In the genomic region with DNA sequence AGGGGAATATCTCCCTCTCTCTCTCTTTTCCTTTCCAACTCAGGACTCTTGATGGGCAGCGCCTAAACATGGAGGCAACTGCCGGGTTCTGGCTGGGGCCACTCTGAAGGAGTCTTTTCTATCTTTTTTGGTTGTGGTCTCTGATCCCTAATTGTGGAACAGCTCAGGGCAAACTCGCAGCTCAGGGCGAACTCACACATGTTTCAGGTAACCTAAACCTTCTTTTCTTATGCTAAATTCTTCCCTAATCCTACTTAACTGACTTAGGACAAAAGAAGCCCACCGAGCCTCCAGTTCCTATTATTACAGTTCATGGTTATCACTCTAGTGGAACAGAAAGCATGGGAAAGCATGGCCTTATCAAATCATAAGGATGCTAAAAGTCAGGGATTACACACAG, we compare ENCODE assay signal across 1 cellular context.
TF ChIP-seq lines count a peak whose summit lies in the region.

No MANE protein-coding gene starts in this region.

TF ChIP-seq in H1, 55 proteins besides CTCF, POLR2A, EP300 and RAD21:
- TF ChIP-seq GABPA (IDR thresholded peaks at IDR 0.05; ENCODE audit: borderline replicate concordance, insufficient read depth, low read length): no peak
- TF ChIP-seq HDAC6 (IDR thresholded peaks at IDR 0.05; ENCODE audit: low read depth, low read length): no peak
- TF ChIP-seq RXRA (IDR thresholded peaks at IDR 0.05; ENCODE audit: insufficient read depth, low read depth, low read length): no peak
- TF ChIP-seq SIRT6 (IDR thresholded peaks at IDR 0.05; ENCODE audit: low read length): no peak
- TF ChIP-seq CHD2 (IDR thresholded peaks at IDR 0.05; ENCODE audit: low read length): no peak
- TF ChIP-seq SP2 (IDR thresholded peaks at IDR 0.05; ENCODE audit: low read length): no peak
- no peak for TF ChIP-seq NRF1 (IDR thresholded peaks at IDR 0.05; ENCODE audit: low read depth, low read length)
- TF ChIP-seq BRCA1 (IDR thresholded peaks at IDR 0.05; ENCODE audit: low read depth, low read length): no peak
- no peak for TF ChIP-seq POU5F1 (IDR thresholded peaks at IDR 0.05; ENCODE audit: low read depth, low read length)
- no peak for TF ChIP-seq ASH2L (IDR thresholded peaks at IDR 0.05; ENCODE audit: low read length)
- TF ChIP-seq KDM1A (IDR thresholded peaks at IDR 0.05; ENCODE audit: borderline replicate concordance, low read length): no peak
- TF ChIP-seq CEBPB (IDR thresholded peaks at IDR 0.05; ENCODE audit: low read depth, low read length): no peak
- no peak for TF ChIP-seq CBX8 (IDR thresholded peaks at IDR 0.05; ENCODE audit: borderline replicate concordance, low read depth, low read length)
- TF ChIP-seq HDAC2 (IDR thresholded peaks at IDR 0.05; ENCODE audit: borderline replicate concordance in 1 of 2, low read depth in 2 of 2, low read length in 2 of 2): no peak
- TF ChIP-seq SP4 (IDR thresholded peaks at IDR 0.05; ENCODE audit: low read length): no peak
- TF ChIP-seq, protein P1, sequence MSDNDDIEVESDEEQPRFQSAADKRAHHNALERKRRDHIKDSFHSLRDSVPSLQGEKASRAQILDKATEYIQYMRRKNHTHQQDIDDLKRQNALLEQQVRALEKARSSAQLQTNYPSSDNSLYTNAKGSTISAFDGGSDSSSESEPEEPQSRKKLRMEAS (IDR thresholded peaks at IDR 0.05): no peak
- TF ChIP-seq MAFK (IDR thresholded peaks at IDR 0.05; ENCODE audit: low read depth, low read length): no peak
- no peak for TF ChIP-seq POLR2AphosphoS5 (IDR thresholded peaks at IDR 0.05; ENCODE audit: low read depth, low read length)
- TF ChIP-seq, protein P2, sequence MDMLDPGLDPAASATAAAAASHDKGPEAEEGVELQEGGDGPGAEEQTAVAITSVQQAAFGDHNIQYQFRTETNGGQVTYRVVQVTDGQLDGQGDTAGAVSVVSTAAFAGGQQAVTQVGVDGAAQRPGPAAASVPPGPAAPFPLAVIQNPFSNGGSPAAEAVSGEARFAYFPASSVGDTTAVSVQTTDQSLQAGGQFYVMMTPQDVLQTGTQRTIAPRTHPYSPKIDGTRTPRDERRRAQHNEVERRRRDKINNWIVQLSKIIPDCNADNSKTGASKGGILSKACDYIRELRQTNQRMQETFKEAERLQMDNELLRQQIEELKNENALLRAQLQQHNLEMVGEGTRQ (IDR thresholded peaks at IDR 0.05; ENCODE audit: low read length): no peak
TF ChIP-seq in H1: peak in this region for 0.
